Comparison of ENCODE assay signal across 1 cellular context in genomic region chr6:119308048-119308570, GRCh38.
TF ChIP-seq lines count a peak whose summit lies in the region.

No MANE protein-coding gene starts in this region.

TF ChIP-seq in HEK293, 187 proteins besides CTCF, POLR2A, EP300 and RAD21 (continued from another document and continues in another):
- TF ChIP-seq, protein P1, sequence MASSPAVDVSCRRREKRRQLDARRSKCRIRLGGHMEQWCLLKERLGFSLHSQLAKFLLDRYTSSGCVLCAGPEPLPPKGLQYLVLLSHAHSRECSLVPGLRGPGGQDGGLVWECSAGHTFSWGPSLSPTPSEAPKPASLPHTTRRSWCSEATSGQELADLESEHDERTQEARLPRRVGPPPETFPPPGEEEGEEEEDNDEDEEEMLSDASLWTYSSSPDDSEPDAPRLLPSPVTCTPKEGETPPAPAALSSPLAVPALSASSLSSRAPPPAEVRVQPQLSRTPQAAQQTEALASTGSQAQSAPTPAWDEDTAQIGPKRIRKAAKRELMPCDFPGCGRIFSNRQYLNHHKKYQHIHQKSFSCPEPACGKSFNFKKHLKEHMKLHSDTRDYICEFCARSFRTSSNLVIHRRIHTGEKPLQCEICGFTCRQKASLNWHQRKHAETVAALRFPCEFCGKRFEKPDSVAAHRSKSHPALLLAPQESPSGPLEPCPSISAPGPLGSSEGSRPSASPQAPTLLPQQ (tag by site-specific recombination; IDR thresholded peaks at IDR 0.05), result 0 out of 2 replicates have a peak, but pooled peaks have one; percentile 46
- no peak for TF ChIP-seq ZNF623 (tag by site-specific recombination; IDR thresholded peaks at IDR 0.05)
- no peak for TF ChIP-seq ZNF530 (tag by site-specific recombination; IDR thresholded peaks at IDR 0.05; ENCODE audit: low read depth)
- no peak for TF ChIP-seq KLF9 (tag by site-specific recombination; IDR thresholded peaks at IDR 0.05; ENCODE audit: low read depth)
- no peak for TF ChIP-seq ZNF596 (tag by site-specific recombination; IDR thresholded peaks at IDR 0.05)
- no peak for TF ChIP-seq ZNF214 (tag by site-specific recombination; IDR thresholded peaks at IDR 0.05; ENCODE audit: borderline replicate concordance)
- no peak for TF ChIP-seq ZNF48 (tag by site-specific recombination; IDR thresholded peaks at IDR 0.05)
- no peak for TF ChIP-seq ZNF311 (tag by site-specific recombination; IDR thresholded peaks at IDR 0.05; ENCODE audit: borderline replicate concordance)
- TF ChIP-seq ZSCAN18 (tag by site-specific recombination; IDR thresholded peaks at IDR 0.05), result 0 out of 2 replicates have a peak, but pooled peaks have one; percentile 38
- no peak for TF ChIP-seq KLF17 (tag by site-specific recombination; IDR thresholded peaks at IDR 0.05)
- TF ChIP-seq ZSCAN5A (tag by site-specific recombination; IDR thresholded peaks at IDR 0.05), result no peak
- no peak for TF ChIP-seq FEZF1 (tag by site-specific recombination; IDR thresholded peaks at IDR 0.05)
- TF ChIP-seq ZNF488 (tag by site-specific recombination; IDR thresholded peaks at IDR 0.05), result no peak
- no peak for TF ChIP-seq ZSCAN23 (tag by site-specific recombination; IDR thresholded peaks at IDR 0.05)
- no peak for TF ChIP-seq TRIM28 (IDR thresholded peaks at IDR 0.05; ENCODE audit: borderline replicate concordance, low read length)
- no peak for TF ChIP-seq YY1 (tag by site-specific recombination; IDR thresholded peaks at IDR 0.05)
- TF ChIP-seq ZNF202 (tag by site-specific recombination; IDR thresholded peaks at IDR 0.05; ENCODE audit: borderline replicate concordance), result no peak
- peak; percentile 46; the same call in 1 of the 2 replicates for TF ChIP-seq ZBTB48 (tag by site-specific recombination; IDR thresholded peaks at IDR 0.05)
- no peak for TF ChIP-seq ZNF626 (tag by site-specific recombination; IDR thresholded peaks at IDR 0.05)
- TF ChIP-seq ZNF10 (tag by site-specific recombination; IDR thresholded peaks at IDR 0.05), result peak; percentile 29; the same call in 1 of the 2 replicates
- TF ChIP-seq, protein P2, sequence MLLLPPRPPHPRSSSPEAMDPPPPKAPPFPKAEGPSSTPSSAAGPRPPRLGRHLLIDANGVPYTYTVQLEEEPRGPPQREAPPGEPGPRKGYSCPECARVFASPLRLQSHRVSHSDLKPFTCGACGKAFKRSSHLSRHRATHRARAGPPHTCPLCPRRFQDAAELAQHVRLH (tag by site-specific recombination; IDR thresholded peaks at IDR 0.05), result no peak
- no peak for TF ChIP-seq ZNF112 (tag by site-specific recombination; IDR thresholded peaks at IDR 0.05)
- TF ChIP-seq ZNF548 (tag by site-specific recombination; IDR thresholded peaks at IDR 0.05), result no peak
- TF ChIP-seq ZNF558 (tag by site-specific recombination; IDR thresholded peaks at IDR 0.05), result peak; percentile 69
- no peak for TF ChIP-seq ZNF114 (tag by site-specific recombination; IDR thresholded peaks at IDR 0.05)
- TF ChIP-seq ZNF223 (tag by site-specific recombination; IDR thresholded peaks at IDR 0.05), result no peak
- TF ChIP-seq IKZF3 (tag by site-specific recombination; IDR thresholded peaks at IDR 0.05), result 0 out of 2 replicates have a peak, but pooled peaks have one; percentile 59
- no peak for TF ChIP-seq ZNF791 (tag by site-specific recombination; IDR thresholded peaks at IDR 0.05)
- no peak for TF ChIP-seq ZNF585B (tag by site-specific recombination; IDR thresholded peaks at IDR 0.05)
- no peak for TF ChIP-seq ZNF529 (tag by site-specific recombination; IDR thresholded peaks at IDR 0.05; ENCODE audit: insufficient replicate concordance)
- no peak for TF ChIP-seq ZNF473 (tag by site-specific recombination; IDR thresholded peaks at IDR 0.05)
- peak; percentile 57 for TF ChIP-seq ZNF335 (tag by site-specific recombination; conservative IDR thresholded peaks at IDR 0.05)
- TF ChIP-seq ZNF664 (tag by site-specific recombination; IDR thresholded peaks at IDR 0.05), result no peak
- no peak for TF ChIP-seq ZNF792 (tag by site-specific recombination; IDR thresholded peaks at IDR 0.05)
- no peak for TF ChIP-seq OVOL3 (tag by site-specific recombination; IDR thresholded peaks at IDR 0.05)
- no peak for TF ChIP-seq PBX3 (CRISPR knock-in tag; IDR thresholded peaks at IDR 0.05)
- TF ChIP-seq ZNF341 (tag by site-specific recombination; IDR thresholded peaks at IDR 0.05; ENCODE audit: low read depth), result no peak
- no peak for TF ChIP-seq ZBTB7A (tag by site-specific recombination; IDR thresholded peaks at IDR 0.05; ENCODE audit: low read depth)
- TF ChIP-seq ZFP41 (tag by site-specific recombination; IDR thresholded peaks at IDR 0.05; ENCODE audit: borderline replicate concordance), result no peak
- TF ChIP-seq ZNF248 (tag by site-specific recombination; IDR thresholded peaks at IDR 0.05), result no peak
- TF ChIP-seq ZNF2 (tag by site-specific recombination; IDR thresholded peaks at IDR 0.05), result no peak
- TF ChIP-seq ATF2 (tag by site-specific recombination; IDR thresholded peaks at IDR 0.05; ENCODE audit: low read depth), result peak; percentile 19; the same call in 1 of the 2 replicates
- no peak for TF ChIP-seq ELK4 (IDR thresholded peaks at IDR 0.05; ENCODE audit: borderline replicate concordance, low read depth, low read length)
- no peak for TF ChIP-seq ZSCAN30 (tag by site-specific recombination; IDR thresholded peaks at IDR 0.05)
- no peak for TF ChIP-seq PRDM10 (tag by site-specific recombination; IDR thresholded peaks at IDR 0.05)
- TF ChIP-seq ZSCAN16 (tag by site-specific recombination; IDR thresholded peaks at IDR 0.05), result no peak
- no peak for TF ChIP-seq ZNF514 (tag by site-specific recombination; IDR thresholded peaks at IDR 0.05)
- TF ChIP-seq, protein P3, sequence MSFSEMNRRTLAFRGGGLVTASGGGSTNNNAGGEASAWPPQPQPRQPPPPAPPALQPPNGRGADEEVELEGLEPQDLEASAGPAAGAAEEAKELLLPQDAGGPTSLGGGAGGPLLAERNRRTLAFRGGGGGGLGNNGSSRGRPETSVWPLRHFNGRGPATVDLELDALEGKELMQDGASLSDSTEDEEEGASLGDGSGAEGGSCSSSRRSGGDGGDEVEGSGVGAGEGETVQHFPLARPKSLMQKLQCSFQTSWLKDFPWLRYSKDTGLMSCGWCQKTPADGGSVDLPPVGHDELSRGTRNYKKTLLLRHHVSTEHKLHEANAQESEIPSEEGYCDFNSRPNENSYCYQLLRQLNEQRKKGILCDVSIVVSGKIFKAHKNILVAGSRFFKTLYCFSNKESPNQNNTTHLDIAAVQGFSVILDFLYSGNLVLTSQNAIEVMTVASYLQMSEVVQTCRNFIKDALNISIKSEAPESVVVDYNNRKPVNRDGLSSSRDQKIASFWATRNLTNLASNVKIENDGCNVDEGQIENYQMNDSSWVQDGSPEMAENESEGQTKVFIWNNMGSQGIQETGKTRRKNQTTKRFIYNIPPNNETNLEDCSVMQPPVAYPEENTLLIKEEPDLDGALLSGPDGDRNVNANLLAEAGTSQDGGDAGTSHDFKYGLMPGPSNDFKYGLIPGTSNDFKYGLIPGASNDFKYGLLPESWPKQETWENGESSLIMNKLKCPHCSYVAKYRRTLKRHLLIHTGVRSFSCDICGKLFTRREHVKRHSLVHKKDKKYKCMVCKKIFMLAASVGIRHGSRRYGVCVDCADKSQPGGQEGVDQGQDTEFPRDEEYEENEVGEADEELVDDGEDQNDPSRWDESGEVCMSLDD (tag by site-specific recombination; IDR thresholded peaks at IDR 0.05), result no peak
- no peak for TF ChIP-seq ZNF544 (tag by site-specific recombination; IDR thresholded peaks at IDR 0.05)
- TF ChIP-seq ZNF24 (tag by site-specific recombination; IDR thresholded peaks at IDR 0.05), result peak; percentile 59
- TF ChIP-seq ZNF426 (tag by site-specific recombination; IDR thresholded peaks at IDR 0.05), result no peak
- TF ChIP-seq ZNF501 (tag by site-specific recombination; IDR thresholded peaks at IDR 0.05), result no peak
- no peak for TF ChIP-seq ZNF670 (tag by site-specific recombination; IDR thresholded peaks at IDR 0.05; ENCODE audit: low read depth)
